9 cellular contexts compared by ENCODE assay signal in the genomic region with DNA sequence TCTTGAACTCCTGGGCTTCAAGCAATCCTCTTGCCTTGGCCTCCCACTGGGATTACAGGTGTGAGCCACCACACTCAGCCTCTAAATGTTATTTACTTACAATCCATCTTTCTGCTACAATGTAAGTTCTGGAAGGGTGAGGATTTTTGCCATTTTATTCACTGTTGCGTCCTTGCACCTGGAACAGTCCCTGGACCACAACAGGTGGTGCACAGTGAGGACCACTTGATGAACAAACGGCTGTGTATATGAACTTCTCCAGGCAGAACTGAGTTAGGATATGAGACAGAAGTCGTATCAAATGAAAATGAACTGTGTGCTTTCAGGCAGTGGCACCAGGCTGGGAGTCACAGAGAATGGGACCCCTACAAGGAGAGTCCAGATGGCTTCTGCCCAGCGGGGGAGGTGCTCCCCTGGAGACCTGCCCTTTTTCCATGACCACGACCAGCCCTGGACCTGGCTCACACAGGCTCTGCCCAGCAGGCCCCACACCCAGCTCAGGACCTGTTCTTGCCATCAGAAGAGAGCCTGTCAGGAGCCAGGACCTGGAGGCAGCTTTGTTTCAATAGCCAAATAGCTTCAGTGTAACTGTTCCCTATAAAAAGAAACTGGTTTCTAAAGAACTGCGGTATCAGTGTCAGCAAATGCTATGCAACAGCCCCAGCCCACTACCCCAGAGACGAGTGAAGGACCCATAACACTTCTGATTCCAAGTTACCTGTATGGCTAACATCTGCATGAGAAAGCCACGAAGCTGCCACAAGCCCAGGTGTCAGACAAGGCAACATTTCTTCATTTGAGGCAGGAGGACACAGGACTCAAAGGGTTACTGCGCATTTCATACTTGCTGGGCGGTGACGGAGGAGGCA.
A peak's percentile ranks its signal among the peaks of the same experiment; 100 is the strongest.
DNase-seq lines count a peak whose midpoint lies in the region; ATAC-seq, FAIRE-seq and TF ChIP-seq lines count a peak whose summit lies in the region.
"Had no signal": no experiment of that assay in that cellular context is flagged by ENCODE, and none has a peak within 500 bp of the region (broad histone marks: within the 10 kb centered on the region; RNA-seq: fewer than 3 reads in every experiment).

No MANE protein-coding gene starts in this region.

- H3K36me3 Mint-ChIP-seq in natural killer cell, result no peaks in the 10 kb centered on the region

- no peak overlapping the region for H4K8ac ChIP-seq in H1 (ENCODE audit: extremely low read depth, insufficient read depth, low read length)

- peaks cover 0 to 4% of the 10 kb centered on the region in 2 donors for H3K27me3 Mint-ChIP-seq in natural killer cell (ENCODE audit: low read depth in 2 of 2)
- H3K27me3 Mint-ChIP-seq: activated CD8-positive, alpha-beta T cell treated with anti-CD3 and anti-CD28 coated beads for 36 hours had no signal

- 0 out of 4 replicates have a peak overlapping the region, but pooled peaks of 1 of the 2 experiments have one; percentile 18 for H3K4me2 ChIP-seq in H1 (ENCODE audit: insufficient read depth in 1 of 2, low read depth in 2 of 2, low read length in 2 of 2)

- ATAC-seq in Right ventricle myocardium inferior (peak; percentile 66), natural killer cell (no peak), GM18519 (IDR thresholded peaks at IDR 0.05; ENCODE audit: low FRiP score, unreplicated experiment) (no peak)
- ATAC-seq: activated CD8-positive, alpha-beta T cell treated with anti-CD3 and anti-CD28 coated beads for 36 hours had no signal

- POLR2A ChIA-PET in H1 (lab: Charles Lee; ENCODE audit: partially characterized antibody), result no interaction called here

- H3K9ac ChIP-seq in H1 (replicated peaks in 1 of 4; ENCODE audit: extremely low read depth in 1 of 4, low read depth in 3 of 4, low read length in 3 of 4) (no peak overlapping the region), mucosa of stomach (ENCODE audit: low read length) (peak overlapping the region; percentile 14)

- peaks cover 18% of the 10 kb centered on the region; the same call in 1 of the 2 replicates for H3K79me1 ChIP-seq in H1 (ENCODE audit: low read depth, low read length)

- TF ChIP-seq POLR2A in H1 (IDR thresholded peaks at IDR 0.05; ENCODE audit: control extremely low read depth in 1 of 2, low read depth in 2 of 2, low read length in 2 of 2), result no peak

- FAIRE-seq in H1 (lab: Jason Lieb, UNC), result no peak

- H2BK15ac ChIP-seq in H1 (ENCODE audit: low read length), result no peak overlapping the region

- no peak overlapping the region for H3K23ac ChIP-seq in H1 (ENCODE audit: insufficient read length)

- no peak overlapping the region; a peak in 1 of 8 replicates for H3K4me3 ChIP-seq in H1 (ENCODE audit: extremely low read depth in 1 of 4, insufficient read depth in 2 of 4, low read depth in 3 of 4, low read length in 4 of 4)
- H3K4me3 ChIP-seq in mucosa of stomach (ENCODE audit: low read length), result peak overlapping the region; percentile 2
- no peak overlapping the region for H3K4me3 ChIP-seq in urinary bladder (ENCODE audit: low read depth, low read length)

- peaks cover 15 to 32% (median 23%) of the 10 kb centered on the region in 4 experiments for H3K4me1 ChIP-seq in H1 (replicated peaks in 1 of 4; ENCODE audit: control insufficient read depth in 3 of 4, insufficient read depth in 4 of 4, low read length in 3 of 4)
- H3K4me1 ChIP-seq in mucosa of stomach (ENCODE audit: control insufficient read depth, insufficient read depth, low read length), result peaks cover 35% of the 10 kb centered on the region
- peaks cover 4% of the 10 kb centered on the region for H3K4me1 ChIP-seq in urinary bladder (ENCODE audit: insufficient read depth)

- whole genome bisulfite sequencing in H1 (ENCODE audit: extremely low coverage in 1 of 2, insufficient coverage in 1 of 2, insufficient read length in 1 of 2, insufficient replicate concordance in 2 of 2, low coverage in 1 of 2, low lambda C conversion rate in 2 of 2, missing lambda C conversion rate in 1 of 2), 2 experiments, result 71% methylated on average over 11 of the region's 11 CpGs; no CpG with 5 or more reads in 1 of the 2 experiments
- whole genome bisulfite sequencing in urinary bladder, result 62% methylated on average over 11 of the region's 11 CpGs

- H3K36me3 ChIP-seq in H1 (ENCODE audit: control insufficient read depth in 2 of 4, insufficient read depth in 4 of 4, low read length in 3 of 4) (no peaks in the 10 kb centered on the region), mucosa of stomach (ENCODE audit: control insufficient read depth, insufficient read depth, low read length) (no peaks in the 10 kb centered on the region), urinary bladder (ENCODE audit: insufficient read depth) (no peaks in the 10 kb centered on the region)

- no peak overlapping the region for H2BK5ac ChIP-seq in H1 (ENCODE audit: low read depth, low read length)

- TF ChIP-seq CTCF in H1 (IDR thresholded peaks at IDR 0.05; ENCODE audit: control extremely low read depth in 1 of 3, insufficient read depth in 1 of 3, low read depth in 1 of 3, low read length in 3 of 3), result no peak
- no peak for TF ChIP-seq CTCF in natural killer cell (IDR thresholded peaks at IDR 0.05)

- H3K27ac Mint-ChIP-seq in natural killer cell, result peak overlapping the region in 1 of 2 donors; percentile 79
- H3K27ac Mint-ChIP-seq: activated CD8-positive, alpha-beta T cell treated with anti-CD3 and anti-CD28 coated beads for 36 hours had no signal

- H3K23me2 ChIP-seq in H1 (ENCODE audit: low read depth, low read length), result no peaks in the 10 kb centered on the region

- H3K27me3 ChIP-seq in H1 (replicated peaks in 1 of 4; ENCODE audit: control insufficient read depth in 3 of 4, extremely low read depth in 1 of 4, insufficient read depth in 3 of 4, low read length in 3 of 4) (no peaks in the 10 kb centered on the region), mucosa of stomach (ENCODE audit: control insufficient read depth, insufficient read depth, low read length) (no peaks in the 10 kb centered on the region)

- no peak overlapping the region for H3K56ac ChIP-seq in H1 (replicated peaks; ENCODE audit: insufficient read length, low read depth, low read length)

- H3K27ac ChIP-seq in H1 (ENCODE audit: low read depth, low read length), result no peak overlapping the region
- H3K27ac ChIP-seq in urinary bladder (ENCODE audit: low read depth), result peak overlapping the region; percentile 15

- H2AFZ ChIP-seq in H1 (ENCODE audit: low read length), result no peak overlapping the region

- no peak for TF ChIP-seq RAD21 in H1 (IDR thresholded peaks at IDR 0.05 in 1 of 2, conservative IDR thresholded peaks at IDR 0.05 in 1 of 2; ENCODE audit: low read depth in 2 of 2, low read length in 2 of 2)

- H3K18ac ChIP-seq in H1 (ENCODE audit: extremely low read depth, low read length), result no peak overlapping the region

- peaks cover 0 to 63% of the 10 kb centered on the region in 2 experiments; a peak in 3 of 4 replicates for H3K79me2 ChIP-seq in H1 (ENCODE audit: control insufficient read depth in 1 of 2, insufficient read depth in 2 of 2, low read length in 2 of 2)

- no peak overlapping the region for H2BK12ac ChIP-seq in H1 (ENCODE audit: low read depth, low read length)

- H2BK20ac ChIP-seq in H1 (ENCODE audit: low read length), result no peak overlapping the region

- CTCF ChIA-PET in H1 (lab: Charles Lee; ENCODE audit: partially characterized antibody), result interaction anchor here (0.9 to 3.1 kb wide), 13 partner anchors 10 to 156 kb away, joined by 3 to 20 read pairs (median 4); partner anchors contain the start of gene PEX26

- H4K5ac ChIP-seq in H1 (ENCODE audit: insufficient read length, low read depth, low read length), result no peak overlapping the region

- H2BK120ac ChIP-seq in H1 (replicated peaks; ENCODE audit: low read depth, low read length), result no peak overlapping the region

- DNase-seq in Right ventricle myocardium inferior (ENCODE audit: missing footprints) (no peak), cardiac septum (ENCODE audit: low spot score) (no peak), H1 (ENCODE audit: low read depth in 1 of 2, low spot score in 2 of 2) (no peak), natural killer cell (no peak), dermis blood vessel endothelial cell (no peak)
- DNase-seq: activated CD8-positive, alpha-beta T cell treated with anti-CD3 and anti-CD28 coated beads for 36 hours had no signal

- peak overlapping the region; percentile 15 for H3K4ac ChIP-seq in H1 (replicated peaks; ENCODE audit: insufficient read length, low read depth, low read length)

- H3K9me3 Mint-ChIP-seq in natural killer cell, result no peaks in the 10 kb centered on the region
- H3K9me3 Mint-ChIP-seq: activated CD8-positive, alpha-beta T cell treated with anti-CD3 and anti-CD28 coated beads for 36 hours had no signal

- TF ChIP-seq EP300 in H1 (IDR thresholded peaks at IDR 0.05; ENCODE audit: borderline replicate concordance in 1 of 2, low read depth in 2 of 2, low read length in 2 of 2), result no peak

- H3K4me1 Mint-ChIP-seq in natural killer cell, result peaks cover 23 to 24% of the 10 kb centered on the region in 2 donors

- intact Hi-C loops in Right ventricle myocardium inferior (cut with DNase I) (loop anchor here (5.0 kb wide), 1 partner anchor 68 kb away; no protein-coding TSS in a partner anchor), cardiac septum (cut with DNase I) (loop anchor here (1.0 to 5.0 kb wide), 2 partner anchors 23 to 83 kb away; no protein-coding TSS in a partner anchor), natural killer cell (cut with micrococcal nuclease) (loop anchor here (10.0 kb wide), 1 partner anchor 145 kb away; no protein-coding TSS in a partner anchor)

- H4K91ac ChIP-seq in H1 (replicated peaks; ENCODE audit: insufficient read length, low read length), result peak overlapping the region; percentile 41

- no peak overlapping the region for H3K4me3 Mint-ChIP-seq in natural killer cell
- H3K4me3 Mint-ChIP-seq: activated CD8-positive, alpha-beta T cell treated with anti-CD3 and anti-CD28 coated beads for 36 hours had no signal

- peaks cover 7 to 19% of the 10 kb centered on the region in 2 experiments for H4K20me1 ChIP-seq in H1 (replicated peaks in 1 of 2; ENCODE audit: control insufficient read depth in 1 of 2, insufficient read depth in 2 of 2, low read length in 2 of 2)

- H2AK5ac ChIP-seq in H1 (ENCODE audit: low read depth, low read length), result no peak overlapping the region

- H3K9me3 ChIP-seq in H1 (ENCODE audit: insufficient read depth in 2 of 2, low read depth in 1 of 2, low read length in 1 of 2) (no peaks in the 10 kb centered on the region), mucosa of stomach (ENCODE audit: control insufficient read depth, low read length) (no peaks in the 10 kb centered on the region)

- H3K14ac ChIP-seq in H1 (ENCODE audit: insufficient read length), result no peak overlapping the region

TF ChIP-seq in H1, 55 proteins besides CTCF, POLR2A, EP300 and RAD21 (continues in another document):
- TF ChIP-seq CBX5 (IDR thresholded peaks at IDR 0.05; ENCODE audit: low read depth, low read length), result no peak
- no peak for TF ChIP-seq EZH2 (IDR thresholded peaks at IDR 0.05; ENCODE audit: low read depth, low read length, severe bottlenecking)
- no peak for TF ChIP-seq FOSL1 (IDR thresholded peaks at IDR 0.05; ENCODE audit: insufficient read depth, low read depth, low read length)
- no peak for TF ChIP-seq CHD1 (IDR thresholded peaks at IDR 0.05; ENCODE audit: low read depth, low read length)
- TF ChIP-seq SAP30 (IDR thresholded peaks at IDR 0.05; ENCODE audit: insufficient read depth, insufficient replicate concordance, low read length), result no peak
- TF ChIP-seq JUND (IDR thresholded peaks at IDR 0.05; ENCODE audit: low read length), result no peak
